Comparison of ENCODE assay signal across 19 cellular contexts in the genomic region with DNA sequence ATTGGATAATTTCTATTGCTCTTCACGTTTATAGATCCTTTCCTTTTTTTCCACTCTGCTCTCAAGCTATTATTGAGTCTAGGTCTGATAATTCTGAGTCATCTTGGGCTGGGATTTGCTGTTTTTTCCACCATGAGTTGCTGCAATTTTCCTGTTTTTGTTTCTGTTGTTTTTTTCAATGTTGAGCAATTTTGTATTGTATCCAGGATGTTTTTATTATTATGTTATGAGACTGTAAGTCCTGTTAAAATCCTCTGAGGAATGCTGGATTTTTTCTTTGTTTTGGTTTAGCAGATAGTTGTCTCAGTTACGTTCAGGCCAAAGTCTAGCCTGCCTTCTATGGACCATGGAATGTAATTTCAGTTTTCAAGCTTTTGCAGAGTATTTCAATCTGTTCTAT. TPM values are rescaled to one million over a fixed set of nuclear protein-coding genes. Genes with fewer than 3 reads are reported as not detected.
A peak's percentile ranks its signal among the peaks of the same experiment; 100 is the strongest.
DNase-seq lines count a peak whose midpoint lies in the region; ATAC-seq, FAIRE-seq and TF ChIP-seq lines count a peak whose summit lies in the region.
"Had no signal": no experiment of that assay in that cellular context is flagged by ENCODE, and none has a peak within 500 bp of the region (broad histone marks: within the 10 kb centered on the region; RNA-seq: fewer than 3 reads in every experiment).

No MANE protein-coding gene starts in this region.

- no peak for DNase-seq in Right ventricle myocardium inferior (ENCODE audit: missing footprints)
- DNase-seq in cardiac septum (ENCODE audit: low spot score), result no peak
- DNase-seq in dermis blood vessel endothelial cell, result peak; percentile 70
- no peak for DNase-seq in kidney
- no peak for DNase-seq in suprapubic skin (ENCODE audit: low spot score in 2 of 2)
- no peak for DNase-seq in KBM-7
- DNase-seq in activated naive CD4-positive, alpha-beta T cell treated with anti-CD3 and anti-CD28 coated beads, Interleukin-2, amount 50 U/mL, for 16 hours, result no peak
- DNase-seq: activated CD4-positive, alpha-beta T cell treated with anti-CD3 and anti-CD28 coated beads for 4 hours; activated T-cell treated with anti-CD3 and anti-CD28 coated beads, Interleukin-2, amount 50 U/mL, for 1 hour; adrenal gland; effector memory CD8-positive, alpha-beta T cell; NCI-H1417 treated with DMSO at 0.1 percent for 48 hours; NCI-H524; ovary; Peyer's patch; T-helper 17 cell had no signal

- H3K4me1 ChIP-seq in kidney (ENCODE audit: control insufficient read depth in 1 of 2, insufficient read depth in 1 of 2, low read depth in 1 of 2, low read length in 2 of 2) (no peaks in the 10 kb centered on the region), suprapubic skin (no peaks in the 10 kb centered on the region)
- H3K4me1 ChIP-seq: adrenal gland, Peyer's patch had no signal

- no peak for TF ChIP-seq POLR2A in suprapubic skin (IDR thresholded peaks at IDR 0.05)

- ATAC-seq in Right ventricle myocardium inferior (peak; percentile 44), GM21515 (IDR thresholded peaks at IDR 0.05; ENCODE audit: unreplicated experiment) (no peak)
- ATAC-seq: effector memory CD8-positive, alpha-beta T cell; T-helper 17 cell had no signal

- no peak for TF ChIP-seq EP300 in suprapubic skin (IDR thresholded peaks at IDR 0.05)

- H3K27ac ChIP-seq in kidney (ENCODE audit: low read depth in 2 of 2, low read length in 2 of 2) (peak overlapping the region in 1 of 2 donors; percentile 17), suprapubic skin (peak overlapping the region; percentile 68)
- H3K27ac ChIP-seq: ovary, Peyer's patch, thoracic aorta had no signal

- H3K9me3 ChIP-seq in kidney (ENCODE audit: control insufficient read depth in 1 of 2, low read length in 2 of 2) (no peaks in the 10 kb centered on the region), suprapubic skin (peaks cover 4% of the 10 kb centered on the region)
- H3K9me3 ChIP-seq: adrenal gland, ovary, Peyer's patch, thoracic aorta had no signal

- H3K27me3 ChIP-seq in suprapubic skin, result no peaks in the 10 kb centered on the region
- H3K27me3 ChIP-seq: adrenal gland, ovary, Peyer's patch had no signal

- no peak overlapping the region for H3K9ac ChIP-seq in kidney (ENCODE audit: low read length in 2 of 2)

- WGBS in suprapubic skin, result 41% methylated on average over 2 of the region's 2 CpGs

- in situ Hi-C loops in KBM-7 (cut with MboI; ENCODE audit: low pct_unique_long_range_greater_than_20kb, low sequenced_read_pairs), result no loop called here

- no peaks in the 10 kb centered on the region for H3K36me3 ChIP-seq in kidney (ENCODE audit: control insufficient read depth in 1 of 2, insufficient read depth in 2 of 2, low read length in 2 of 2)
- H3K36me3 ChIP-seq in suprapubic skin, result no peaks in the 10 kb centered on the region
- H3K36me3 ChIP-seq: adrenal gland, ovary, Peyer's patch, thoracic aorta had no signal

- TF ChIP-seq CTCF in kidney (IDR thresholded peaks at IDR 0.05; ENCODE audit: borderline replicate concordance, extremely low read depth, insufficient read depth), result no peak
- no peak for TF ChIP-seq CTCF in suprapubic skin (IDR thresholded peaks at IDR 0.05)

- peak; percentile 25 for FAIRE-seq in kidney (lab: Jason Lieb, UNC)
- FAIRE-seq: A204.1 had no signal

- H3K4me3 ChIP-seq in kidney (ENCODE audit: low read length in 2 of 2), result no peak overlapping the region
- no peak overlapping the region for H3K4me3 ChIP-seq in suprapubic skin
- H3K4me3 ChIP-seq: adrenal gland, ovary, Peyer's patch, thoracic aorta had no signal

- intact Hi-C loops in Right ventricle myocardium inferior (cut with DNase I) (no loop called here), cardiac septum (cut with DNase I) (no loop called here), kidney (cut with DNase I) (no loop called here)

RNA-seq across cellular contexts. Expression of a gene that starts 13.0 kb away (rescaled TPM):
- total RNA-seq in Right ventricle myocardium inferior (9.5 TPM), cardiac septum (9.8 TPM), dermis blood vessel endothelial cell (24.7 and 31.8 TPM in 2 replicates), kidney (28.2 TPM), suprapubic skin (10 to 100 TPM; 14.3 to 23.5 (median 17.2) TPM)
- 17.9 TPM for polyA plus RNA-seq in kidney (ENCODE audit: insufficient read depth, low read depth, low replicate concordance)
